1 cellular context compared by ENCODE assay signal in genomic region chr4:3244747-3245146, GRCh38.
TF ChIP-seq lines count a peak whose summit lies in the region.

No MANE protein-coding gene starts in this region.

TF ChIP-seq in HepG2, 621 proteins besides CTCF, POLR2A, EP300 and RAD21:
- no peak for TF ChIP-seq CBX5 (CRISPR knock-in tag; IDR thresholded peaks at IDR 0.05; ENCODE audit: borderline replicate concordance)
- TF ChIP-seq AGO2 (optimal IDR thresholded peaks at IDR 0.05; ENCODE audit: low read depth, low read length) = peak; percentile 4
